In the genomic region with DNA sequence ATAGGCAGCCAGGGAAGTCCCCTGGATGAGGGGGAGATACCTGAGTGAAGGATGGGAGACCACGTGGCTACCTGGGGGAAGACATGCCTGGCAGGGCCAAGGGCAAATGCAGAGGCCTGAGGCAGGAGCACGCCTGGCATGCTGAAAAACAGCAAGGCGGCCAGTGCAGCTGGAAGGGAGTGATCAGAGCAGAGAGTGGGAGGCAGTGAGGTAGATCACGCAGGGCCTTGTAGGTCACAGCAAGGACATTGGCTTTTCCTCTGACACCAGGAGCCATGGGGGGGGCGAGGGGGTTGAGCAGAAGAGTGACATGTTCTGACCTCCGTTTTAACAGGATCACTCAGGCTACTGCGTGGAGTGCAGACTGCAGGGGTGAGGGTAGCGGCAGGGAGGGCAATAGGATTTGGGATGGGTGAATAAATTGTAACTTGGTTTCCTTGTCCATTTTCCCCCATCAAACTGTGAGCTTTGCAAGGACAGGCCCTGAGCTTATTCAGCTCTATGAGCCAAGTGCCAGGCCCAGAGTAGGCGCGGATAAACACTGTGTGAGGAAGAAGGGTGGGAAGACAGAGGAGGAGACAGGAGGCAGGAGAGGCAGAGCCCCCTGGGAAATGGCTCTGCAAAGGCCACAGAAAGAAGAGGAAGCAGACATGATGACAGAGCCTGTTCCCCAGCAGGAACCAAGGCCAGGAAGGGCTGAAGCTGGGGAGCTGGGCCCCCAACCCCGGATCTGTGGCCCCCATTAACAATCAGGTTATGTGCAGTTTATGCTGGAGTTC, we compare ENCODE assay signal across 2 cellular contexts.
A peak's percentile ranks its signal among the peaks of the same experiment; 100 is the strongest.
TF ChIP-seq lines count a peak whose summit lies in the region.

No MANE protein-coding gene starts in this region.

TF ChIP-seq in GM12891, 5 proteins besides CTCF, POLR2A, EP300 and RAD21:
- TF ChIP-seq POU2F2 (IDR thresholded peaks at IDR 0.05; ENCODE audit: low read depth, low read length) (no peak), PAX5 (IDR thresholded peaks at IDR 0.05; ENCODE audit: insufficient read depth, low read length, severe bottlenecking) (no peak), POLR2AphosphoS5 (IDR thresholded peaks at IDR 0.05; ENCODE audit: low read depth, low read length) (no peak), SPI1 (IDR thresholded peaks at IDR 0.05; ENCODE audit: low read depth, low read length) (no peak), TAF1 (IDR thresholded peaks at IDR 0.05; ENCODE audit: low read depth, low read length) (no peak)
TF ChIP-seq in GM12891: peak in this region for 0.

TF ChIP-seq in H1, 55 proteins besides CTCF, POLR2A, EP300 and RAD21:
- TF ChIP-seq CBX5 (IDR thresholded peaks at IDR 0.05; ENCODE audit: low read depth, low read length), result no peak
- no peak for TF ChIP-seq NANOG (IDR thresholded peaks at IDR 0.05; ENCODE audit: insufficient read depth, low read depth, low read length, poor library complexity, severe bottlenecking)
- no peak for TF ChIP-seq PHF8 (conservative IDR thresholded peaks at IDR 0.05; ENCODE audit: low read depth, low read length)
- no peak for TF ChIP-seq POU5F1 (IDR thresholded peaks at IDR 0.05; ENCODE audit: low read depth, low read length)
- TF ChIP-seq GABPA (IDR thresholded peaks at IDR 0.05; ENCODE audit: borderline replicate concordance, insufficient read depth, low read length), result no peak
- no peak for TF ChIP-seq HDAC2 (IDR thresholded peaks at IDR 0.05; ENCODE audit: borderline replicate concordance in 1 of 2, low read depth in 2 of 2, low read length in 2 of 2)
- TF ChIP-seq SAP30 (IDR thresholded peaks at IDR 0.05; ENCODE audit: insufficient read depth, insufficient replicate concordance, low read length), result no peak
- TF ChIP-seq, protein P1, sequence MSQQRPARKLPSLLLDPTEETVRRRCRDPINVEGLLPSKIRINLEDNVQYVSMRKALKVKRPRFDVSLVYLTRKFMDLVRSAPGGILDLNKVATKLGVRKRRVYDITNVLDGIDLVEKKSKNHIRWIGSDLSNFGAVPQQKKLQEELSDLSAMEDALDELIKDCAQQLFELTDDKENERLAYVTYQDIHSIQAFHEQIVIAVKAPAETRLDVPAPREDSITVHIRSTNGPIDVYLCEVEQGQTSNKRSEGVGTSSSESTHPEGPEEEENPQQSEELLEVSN (IDR thresholded peaks at IDR 0.05), result 0 out of 2 replicates have a peak, but pooled peaks have one; percentile 48
- TF ChIP-seq EZH2 (IDR thresholded peaks at IDR 0.05; ENCODE audit: low read depth, low read length, severe bottlenecking), result no peak
- TF ChIP-seq RBBP5 (IDR thresholded peaks at IDR 0.05; ENCODE audit: borderline replicate concordance, low read depth, low read length), result no peak
- TF ChIP-seq, protein P2, sequence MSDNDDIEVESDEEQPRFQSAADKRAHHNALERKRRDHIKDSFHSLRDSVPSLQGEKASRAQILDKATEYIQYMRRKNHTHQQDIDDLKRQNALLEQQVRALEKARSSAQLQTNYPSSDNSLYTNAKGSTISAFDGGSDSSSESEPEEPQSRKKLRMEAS (IDR thresholded peaks at IDR 0.05), result peak; percentile 75
- no peak for TF ChIP-seq GTF2F1 (IDR thresholded peaks at IDR 0.05; ENCODE audit: borderline replicate concordance, low read depth, low read length)
- TF ChIP-seq TAF7 (optimal IDR thresholded peaks at IDR 0.05; ENCODE audit: borderline replicate concordance, low read depth, low read length), result no peak
- TF ChIP-seq TCF12 (IDR thresholded peaks at IDR 0.05; ENCODE audit: low read depth, low read length), result no peak
- TF ChIP-seq EGR1 (IDR thresholded peaks at IDR 0.05; ENCODE audit: borderline replicate concordance, low read depth, low read length), result no peak
- TF ChIP-seq, protein P3, sequence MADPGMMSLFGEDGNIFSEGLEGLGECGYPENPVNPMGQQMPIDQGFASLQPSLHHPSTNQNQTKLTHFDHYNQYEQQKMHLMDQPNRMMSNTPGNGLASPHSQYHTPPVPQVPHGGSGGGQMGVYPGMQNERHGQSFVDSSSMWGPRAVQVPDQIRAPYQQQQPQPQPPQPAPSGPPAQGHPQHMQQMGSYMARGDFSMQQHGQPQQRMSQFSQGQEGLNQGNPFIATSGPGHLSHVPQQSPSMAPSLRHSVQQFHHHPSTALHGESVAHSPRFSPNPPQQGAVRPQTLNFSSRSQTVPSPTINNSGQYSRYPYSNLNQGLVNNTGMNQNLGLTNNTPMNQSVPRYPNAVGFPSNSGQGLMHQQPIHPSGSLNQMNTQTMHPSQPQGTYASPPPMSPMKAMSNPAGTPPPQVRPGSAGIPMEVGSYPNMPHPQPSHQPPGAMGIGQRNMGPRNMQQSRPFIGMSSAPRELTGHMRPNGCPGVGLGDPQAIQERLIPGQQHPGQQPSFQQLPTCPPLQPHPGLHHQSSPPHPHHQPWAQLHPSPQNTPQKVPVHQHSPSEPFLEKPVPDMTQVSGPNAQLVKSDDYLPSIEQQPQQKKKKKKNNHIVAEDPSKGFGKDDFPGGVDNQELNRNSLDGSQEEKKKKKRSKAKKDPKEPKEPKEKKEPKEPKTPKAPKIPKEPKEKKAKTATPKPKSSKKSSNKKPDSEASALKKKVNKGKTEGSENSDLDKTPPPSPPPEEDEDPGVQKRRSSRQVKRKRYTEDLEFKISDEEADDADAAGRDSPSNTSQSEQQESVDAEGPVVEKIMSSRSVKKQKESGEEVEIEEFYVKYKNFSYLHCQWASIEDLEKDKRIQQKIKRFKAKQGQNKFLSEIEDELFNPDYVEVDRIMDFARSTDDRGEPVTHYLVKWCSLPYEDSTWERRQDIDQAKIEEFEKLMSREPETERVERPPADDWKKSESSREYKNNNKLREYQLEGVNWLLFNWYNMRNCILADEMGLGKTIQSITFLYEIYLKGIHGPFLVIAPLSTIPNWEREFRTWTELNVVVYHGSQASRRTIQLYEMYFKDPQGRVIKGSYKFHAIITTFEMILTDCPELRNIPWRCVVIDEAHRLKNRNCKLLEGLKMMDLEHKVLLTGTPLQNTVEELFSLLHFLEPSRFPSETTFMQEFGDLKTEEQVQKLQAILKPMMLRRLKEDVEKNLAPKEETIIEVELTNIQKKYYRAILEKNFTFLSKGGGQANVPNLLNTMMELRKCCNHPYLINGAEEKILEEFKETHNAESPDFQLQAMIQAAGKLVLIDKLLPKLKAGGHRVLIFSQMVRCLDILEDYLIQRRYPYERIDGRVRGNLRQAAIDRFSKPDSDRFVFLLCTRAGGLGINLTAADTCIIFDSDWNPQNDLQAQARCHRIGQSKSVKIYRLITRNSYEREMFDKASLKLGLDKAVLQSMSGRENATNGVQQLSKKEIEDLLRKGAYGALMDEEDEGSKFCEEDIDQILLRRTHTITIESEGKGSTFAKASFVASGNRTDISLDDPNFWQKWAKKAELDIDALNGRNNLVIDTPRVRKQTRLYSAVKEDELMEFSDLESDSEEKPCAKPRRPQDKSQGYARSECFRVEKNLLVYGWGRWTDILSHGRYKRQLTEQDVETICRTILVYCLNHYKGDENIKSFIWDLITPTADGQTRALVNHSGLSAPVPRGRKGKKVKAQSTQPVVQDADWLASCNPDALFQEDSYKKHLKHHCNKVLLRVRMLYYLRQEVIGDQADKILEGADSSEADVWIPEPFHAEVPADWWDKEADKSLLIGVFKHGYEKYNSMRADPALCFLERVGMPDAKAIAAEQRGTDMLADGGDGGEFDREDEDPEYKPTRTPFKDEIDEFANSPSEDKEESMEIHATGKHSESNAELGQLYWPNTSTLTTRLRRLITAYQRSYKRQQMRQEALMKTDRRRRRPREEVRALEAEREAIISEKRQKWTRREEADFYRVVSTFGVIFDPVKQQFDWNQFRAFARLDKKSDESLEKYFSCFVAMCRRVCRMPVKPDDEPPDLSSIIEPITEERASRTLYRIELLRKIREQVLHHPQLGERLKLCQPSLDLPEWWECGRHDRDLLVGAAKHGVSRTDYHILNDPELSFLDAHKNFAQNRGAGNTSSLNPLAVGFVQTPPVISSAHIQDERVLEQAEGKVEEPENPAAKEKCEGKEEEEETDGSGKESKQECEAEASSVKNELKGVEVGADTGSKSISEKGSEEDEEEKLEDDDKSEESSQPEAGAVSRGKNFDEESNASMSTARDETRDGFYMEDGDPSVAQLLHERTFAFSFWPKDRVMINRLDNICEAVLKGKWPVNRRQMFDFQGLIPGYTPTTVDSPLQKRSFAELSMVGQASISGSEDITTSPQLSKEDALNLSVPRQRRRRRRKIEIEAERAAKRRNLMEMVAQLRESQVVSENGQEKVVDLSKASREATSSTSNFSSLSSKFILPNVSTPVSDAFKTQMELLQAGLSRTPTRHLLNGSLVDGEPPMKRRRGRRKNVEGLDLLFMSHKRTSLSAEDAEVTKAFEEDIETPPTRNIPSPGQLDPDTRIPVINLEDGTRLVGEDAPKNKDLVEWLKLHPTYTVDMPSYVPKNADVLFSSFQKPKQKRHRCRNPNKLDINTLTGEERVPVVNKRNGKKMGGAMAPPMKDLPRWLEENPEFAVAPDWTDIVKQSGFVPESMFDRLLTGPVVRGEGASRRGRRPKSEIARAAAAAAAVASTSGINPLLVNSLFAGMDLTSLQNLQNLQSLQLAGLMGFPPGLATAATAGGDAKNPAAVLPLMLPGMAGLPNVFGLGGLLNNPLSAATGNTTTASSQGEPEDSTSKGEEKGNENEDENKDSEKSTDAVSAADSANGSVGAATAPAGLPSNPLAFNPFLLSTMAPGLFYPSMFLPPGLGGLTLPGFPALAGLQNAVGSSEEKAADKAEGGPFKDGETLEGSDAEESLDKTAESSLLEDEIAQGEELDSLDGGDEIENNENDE (IDR thresholded peaks at IDR 0.05; ENCODE audit: insufficient replicate concordance, low read length), result no peak
- no peak for TF ChIP-seq RNF2 (IDR thresholded peaks at IDR 0.05; ENCODE audit: borderline replicate concordance, low read depth, low read length, missing control alignments, poor library complexity, severe bottlenecking)
